Comparison of ENCODE assay signal across 29 cellular contexts in genomic region chr1:227486559-227486958, GRCh38.
"Had no signal": no experiment of that assay in that cellular context is flagged by ENCODE, and none has a peak within 500 bp of the region (broad histone marks: within the 10 kb centered on the region; RNA-seq: fewer than 3 reads in every experiment).

No MANE protein-coding gene starts in this region.

- H3K27ac Mint-ChIP-seq: activated CD4-positive, alpha-beta T cell treated with anti-CD3 and anti-CD28 coated beads for 36 hours; activated CD4-positive, alpha-beta T cell treated with anti-CD3 and anti-CD28 coated beads, Interleukin-2, amount 10 ng/mL, durations not matched to agents 7 days and 5 days; activated CD8-positive, alpha-beta T cell treated with anti-CD3 and anti-CD28 coated beads, Interleukin-2, amount 10 ng/mL, durations not matched to agents 7 days and 5 days; activated naive CD4-positive, alpha-beta T cell treated with anti-CD3 and anti-CD28 coated beads, Interleukin-2, amount 50 U/mL, for 24 hours; activated naive CD8-positive, alpha-beta T cell treated with anti-CD3 and anti-CD28 coated beads, Interleukin-2, amount 10 ng/mL, durations not matched to agents 7 days and 5 days; activated T-cell treated with anti-CD3 and anti-CD28 coated beads, Interleukin-2, amount 50 U/mL, for 24 hours; activated T-helper 2 cell treated with anti-CD3 and anti-CD28 coated beads, Interferon-gamma antibody, Interleukin-2, Interleukin-4, amounts not matched to agents 10 μg/mL and 5 μg/mL and 100 μg/mL, durations not matched to agents 14 hours and 24 hours and 36 hours had no signal

- H3K4me3 Mint-ChIP-seq: activated CD4-positive, alpha-beta T cell treated with anti-CD3 and anti-CD28 coated beads for 36 hours; activated CD4-positive, alpha-beta T cell treated with anti-CD3 and anti-CD28 coated beads, Interleukin-2, amount 10 ng/mL, durations not matched to agents 7 days and 5 days; activated CD8-positive, alpha-beta T cell treated with anti-CD3 and anti-CD28 coated beads, Interleukin-2, amount 10 ng/mL, durations not matched to agents 7 days and 5 days; activated naive CD4-positive, alpha-beta T cell treated with anti-CD3 and anti-CD28 coated beads, Interleukin-2, amount 50 U/mL, for 24 hours; activated naive CD8-positive, alpha-beta T cell treated with anti-CD3 and anti-CD28 coated beads, Interleukin-2, amount 10 ng/mL, durations not matched to agents 7 days and 5 days; activated T-cell treated with anti-CD3 and anti-CD28 coated beads, Interleukin-2, amount 50 U/mL, for 24 hours; central memory CD8-positive, alpha-beta T cell had no signal

- H3K27me3 Mint-ChIP-seq: activated CD4-positive, alpha-beta T cell treated with anti-CD3 and anti-CD28 coated beads for 36 hours; central memory CD8-positive, alpha-beta T cell had no signal

- H3K9me3 Mint-ChIP-seq: activated CD4-positive, alpha-beta T cell treated with anti-CD3 and anti-CD28 coated beads, Interleukin-2, amount 10 ng/mL, durations not matched to agents 7 days and 5 days; activated naive CD4-positive, alpha-beta T cell treated with anti-CD3 and anti-CD28 coated beads, Interleukin-2, amount 50 U/mL, for 24 hours; activated naive CD8-positive, alpha-beta T cell treated with anti-CD3 and anti-CD28 coated beads, Interleukin-2, amount 10 ng/mL, durations not matched to agents 7 days and 5 days; activated T-cell treated with anti-CD3 and anti-CD28 coated beads, Interleukin-2, amount 50 U/mL, for 24 hours; activated T-helper 2 cell treated with anti-CD3 and anti-CD28 coated beads, Interferon-gamma antibody, Interleukin-2, Interleukin-4, amounts not matched to agents 10 μg/mL and 5 μg/mL and 100 μg/mL, durations not matched to agents 14 hours and 24 hours and 36 hours; central memory CD8-positive, alpha-beta T cell had no signal

- H3K4me1 Mint-ChIP-seq: activated CD4-positive, alpha-beta T cell treated with anti-CD3 and anti-CD28 coated beads for 36 hours; activated CD4-positive, alpha-beta T cell treated with anti-CD3 and anti-CD28 coated beads, Interleukin-2, amount 10 ng/mL, durations not matched to agents 7 days and 5 days; activated naive CD4-positive, alpha-beta T cell treated with anti-CD3 and anti-CD28 coated beads, Interleukin-2, amount 50 U/mL, for 24 hours; activated naive CD8-positive, alpha-beta T cell treated with anti-CD3 and anti-CD28 coated beads, Interleukin-2, amount 10 ng/mL, durations not matched to agents 7 days and 5 days; central memory CD8-positive, alpha-beta T cell had no signal

- DNase-seq: activated CD4-positive, alpha-beta T cell treated with anti-CD3 and anti-CD28 coated beads for 36 hours; activated CD4-positive, alpha-beta T cell treated with anti-CD3 and anti-CD28 coated beads, Interleukin-2, amount 10 ng/mL, durations not matched to agents 7 days and 5 days; activated CD4-positive, alpha-beta T cell treated with anti-CD3 and anti-CD28 coated beads, Interleukin-2, amount 50 U/mL, for 48 hours; activated CD8-positive, alpha-beta T cell treated with anti-CD3 and anti-CD28 coated beads, Interleukin-2, amount 10 ng/mL, durations not matched to agents 7 days and 5 days; activated gamma-delta T cell; activated naive CD4-positive, alpha-beta T cell treated with Interleukin-2 at 50 U/mL for 16 hours; activated naive CD8-positive, alpha-beta T cell treated with anti-CD3 and anti-CD28 coated beads, Interleukin-2, amount 10 ng/mL, durations not matched to agents 7 days and 5 days; activated T-cell treated with anti-CD3 and anti-CD28 coated beads, Interleukin-2, amount 50 U/mL, for 24 hours; amygdala; MM.1S; NCI-H1048; NCI-H1105 treated with DMSO at 0.1 percent for 48 hours; NCI-H1436; NCI-H1694; NCI-H1930; NCI-H2081 treated with DMSO at 0.1 percent for 48 hours; NCI-H345; NCI-H524 treated with DMSO at 0.1 percent for 48 hours; NK-92 treated with Interleukin-12 subunit alpha and Interleukin-12 subunit beta, amount 100 ng/mL, for 24 hours; PC-9; SJCRH30; T1000 had no signal

- ATAC-seq: activated CD4-positive, alpha-beta T cell treated with anti-CD3 and anti-CD28 coated beads for 36 hours; activated CD8-positive, alpha-beta T cell treated with anti-CD3 and anti-CD28 coated beads, Interleukin-2, amount 10 ng/mL, durations not matched to agents 7 days and 5 days; Right ventricle myocardium inferior had no signal

- H3K4me3 ChIP-seq: ascending aorta, cardiac muscle cell, PC-9, SJCRH30, SK-N-MC had no signal

- H3K36me3 Mint-ChIP-seq: activated naive CD8-positive, alpha-beta T cell treated with anti-CD3 and anti-CD28 coated beads, Interleukin-2, amount 10 ng/mL, durations not matched to agents 7 days and 5 days had no signal
